ENCODE assay signal across 22 cellular contexts in the genomic region with DNA sequence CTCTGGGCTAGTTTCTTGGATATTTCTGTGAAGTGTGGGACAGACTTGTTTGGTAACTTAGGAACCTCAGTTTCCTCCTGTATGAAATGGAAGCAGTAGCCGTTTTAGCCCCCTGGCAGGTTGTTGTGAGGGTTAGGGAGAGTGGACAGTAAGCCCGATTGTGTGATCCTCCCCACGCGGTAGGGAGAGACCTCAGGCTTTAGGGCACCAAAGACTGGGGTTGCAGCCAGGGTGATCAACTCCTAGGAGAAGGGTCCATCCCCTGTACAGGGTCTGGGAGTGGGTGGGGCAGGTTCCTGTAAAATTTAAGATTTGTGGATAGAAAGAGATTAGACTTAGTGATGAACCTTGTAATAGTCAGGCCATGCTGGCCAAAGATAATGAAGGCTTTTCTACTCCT.
"Had no signal": no experiment of that assay in that cellular context is flagged by ENCODE, and none has a peak within 500 bp of the region (broad histone marks: within the 10 kb centered on the region; RNA-seq: fewer than 3 reads in every experiment).

No MANE protein-coding gene starts in this region.

- DNase-seq: colonic mucosa; effector CD8-positive, alpha-beta T cell; foreskin melanocyte; glutamatergic neuron; heart right ventricle; hippocampal formation; left cardiac atrium; left lung; natural killer cell; occipital lobe; spleen; stimulated activated CD4-positive, alpha-beta T cell treated with anti-CD3 and anti-CD28 coated beads, Interleukin-4, amount 100 ng/mL, for 4 hours; stimulated activated naive CD8-positive, alpha-beta T cell treated with anti-CD3 and anti-CD28 coated beads, Interleukin-15, Interleukin-2, amounts not matched to agents 100 U/mL and 50 U/mL, for 24 hours; substantia nigra had no signal

- ATAC-seq: heart right ventricle; left cardiac atrium; left lung; natural killer cell; pancreas; stimulated activated memory B cell treated with anti-CD40 and anti-IgM and Interleukin-4, amounts not matched to agents 10 μg/mL and 1 μg/mL and 100 μg/mL, for 72 hours; stimulated activated naive CD8-positive, alpha-beta T cell treated with anti-CD3 and anti-CD28 coated beads, Interleukin-15, Interleukin-2, amounts not matched to agents 100 U/mL and 50 U/mL, for 24 hours had no signal

- H3K27me3 Mint-ChIP-seq: stimulated activated memory B cell treated with anti-CD40 and anti-IgM and Interleukin-4, amounts not matched to agents 10 μg/mL and 1 μg/mL and 100 μg/mL, for 72 hours had no signal

- H3K4me1 Mint-ChIP-seq: natural killer cell had no signal

- H3K27ac ChIP-seq: colonic mucosa, esophagus muscularis mucosa, heart right ventricle, left lung, pancreas, spleen, thoracic aorta, tibial nerve, vagina had no signal

- H3K4me3 Mint-ChIP-seq: dendritic cell treated with granulocyte-macrophage colony-stimulating factor and Interleukin-4, amounts not matched to agents 40 ng/mL and 50 ng/mL, for 4 days; natural killer cell; stimulated activated memory B cell treated with anti-CD40 and anti-IgM and Interleukin-4, amounts not matched to agents 10 μg/mL and 1 μg/mL and 100 μg/mL, for 72 hours had no signal

- H3K9me3 ChIP-seq: colonic mucosa, esophagus muscularis mucosa, heart right ventricle, left lung, pancreas, spleen, thoracic aorta, tibial nerve, vagina had no signal

- H3K36me3 ChIP-seq: colonic mucosa, esophagus muscularis mucosa, heart right ventricle, left lung, pancreas, spleen, thoracic aorta, tibial nerve, vagina had no signal

- H3K27ac Mint-ChIP-seq: dendritic cell treated with granulocyte-macrophage colony-stimulating factor and Interleukin-4, amounts not matched to agents 40 ng/mL and 50 ng/mL, for 4 days; natural killer cell; stimulated activated memory B cell treated with anti-CD40 and anti-IgM and Interleukin-4, amounts not matched to agents 10 μg/mL and 1 μg/mL and 100 μg/mL, for 72 hours had no signal

- H3K4me1 ChIP-seq: colonic mucosa, left lung, pancreas, spleen, vagina had no signal

- H3K4me3 ChIP-seq: colonic mucosa, esophagus muscularis mucosa, heart right ventricle, left lung, pancreas, skin epidermis, spleen, thoracic aorta, tibial nerve, vagina had no signal

- H3K9me3 Mint-ChIP-seq: dendritic cell treated with granulocyte-macrophage colony-stimulating factor and Interleukin-4, amounts not matched to agents 40 ng/mL and 50 ng/mL, for 4 days; natural killer cell; stimulated activated memory B cell treated with anti-CD40 and anti-IgM and Interleukin-4, amounts not matched to agents 10 μg/mL and 1 μg/mL and 100 μg/mL, for 72 hours had no signal

- H3K36me3 Mint-ChIP-seq: natural killer cell; stimulated activated memory B cell treated with anti-CD40 and anti-IgM and Interleukin-4, amounts not matched to agents 10 μg/mL and 1 μg/mL and 100 μg/mL, for 72 hours had no signal

- H3K27me3 ChIP-seq: colonic mucosa, esophagus muscularis mucosa, heart right ventricle, left lung, pancreas, spleen, tibial nerve, vagina had no signal
